1 cellular context compared by ENCODE assay signal in genomic region chr1:935751-936231, GRCh38.
TF ChIP-seq lines count a peak whose summit lies in the region.

No MANE protein-coding gene starts in this region.

TF ChIP-seq in HEK293, 187 proteins besides CTCF, POLR2A, EP300 and RAD21 (continued from another document):
- 0 out of 2 replicates have a peak, but pooled peaks have one; percentile 12 for TF ChIP-seq OVOL3 (tag by site-specific recombination; IDR thresholded peaks at IDR 0.05)
- peak; percentile 49 for TF ChIP-seq INSM2 (tag by site-specific recombination; IDR thresholded peaks at IDR 0.05)
- no peak for TF ChIP-seq ZNF174 (tag by site-specific recombination; IDR thresholded peaks at IDR 0.05)
- no peak for TF ChIP-seq ZNF626 (tag by site-specific recombination; IDR thresholded peaks at IDR 0.05)
- TF ChIP-seq ZNF701 (tag by site-specific recombination; IDR thresholded peaks at IDR 0.05) = no peak
- TF ChIP-seq ZEB2 (tag by site-specific recombination; IDR thresholded peaks at IDR 0.05) = peak; percentile 88
- no peak for TF ChIP-seq SCRT1 (tag by site-specific recombination; IDR thresholded peaks at IDR 0.05; ENCODE audit: borderline replicate concordance)
- TF ChIP-seq, protein P1, sequence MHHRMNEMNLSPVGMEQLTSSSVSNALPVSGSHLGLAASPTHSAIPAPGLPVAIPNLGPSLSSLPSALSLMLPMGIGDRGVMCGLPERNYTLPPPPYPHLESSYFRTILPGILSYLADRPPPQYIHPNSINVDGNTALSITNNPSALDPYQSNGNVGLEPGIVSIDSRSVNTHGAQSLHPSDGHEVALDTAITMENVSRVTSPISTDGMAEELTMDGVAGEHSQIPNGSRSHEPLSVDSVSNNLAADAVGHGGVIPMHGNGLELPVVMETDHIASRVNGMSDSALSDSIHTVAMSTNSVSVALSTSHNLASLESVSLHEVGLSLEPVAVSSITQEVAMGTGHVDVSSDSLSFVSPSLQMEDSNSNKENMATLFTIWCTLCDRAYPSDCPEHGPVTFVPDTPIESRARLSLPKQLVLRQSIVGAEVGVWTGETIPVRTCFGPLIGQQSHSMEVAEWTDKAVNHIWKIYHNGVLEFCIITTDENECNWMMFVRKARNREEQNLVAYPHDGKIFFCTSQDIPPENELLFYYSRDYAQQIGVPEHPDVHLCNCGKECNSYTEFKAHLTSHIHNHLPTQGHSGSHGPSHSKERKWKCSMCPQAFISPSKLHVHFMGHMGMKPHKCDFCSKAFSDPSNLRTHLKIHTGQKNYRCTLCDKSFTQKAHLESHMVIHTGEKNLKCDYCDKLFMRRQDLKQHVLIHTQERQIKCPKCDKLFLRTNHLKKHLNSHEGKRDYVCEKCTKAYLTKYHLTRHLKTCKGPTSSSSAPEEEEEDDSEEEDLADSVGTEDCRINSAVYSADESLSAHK (tag by site-specific recombination; IDR thresholded peaks at IDR 0.05) = peak; percentile 76
- TF ChIP-seq ZNF514 (tag by site-specific recombination; IDR thresholded peaks at IDR 0.05) = no peak
- TF ChIP-seq ZNF692 (tag by site-specific recombination; IDR thresholded peaks at IDR 0.05) = peak; percentile 73
- no peak for TF ChIP-seq ZNF837 (tag by site-specific recombination; IDR thresholded peaks at IDR 0.05)
- TF ChIP-seq TRIM28 (IDR thresholded peaks at IDR 0.05; ENCODE audit: borderline replicate concordance, low read length) = peak; percentile 38; the same call in 1 of the 2 replicates
- TF ChIP-seq ZNF747 (tag by site-specific recombination; IDR thresholded peaks at IDR 0.05) = no peak
- TF ChIP-seq, protein P2, sequence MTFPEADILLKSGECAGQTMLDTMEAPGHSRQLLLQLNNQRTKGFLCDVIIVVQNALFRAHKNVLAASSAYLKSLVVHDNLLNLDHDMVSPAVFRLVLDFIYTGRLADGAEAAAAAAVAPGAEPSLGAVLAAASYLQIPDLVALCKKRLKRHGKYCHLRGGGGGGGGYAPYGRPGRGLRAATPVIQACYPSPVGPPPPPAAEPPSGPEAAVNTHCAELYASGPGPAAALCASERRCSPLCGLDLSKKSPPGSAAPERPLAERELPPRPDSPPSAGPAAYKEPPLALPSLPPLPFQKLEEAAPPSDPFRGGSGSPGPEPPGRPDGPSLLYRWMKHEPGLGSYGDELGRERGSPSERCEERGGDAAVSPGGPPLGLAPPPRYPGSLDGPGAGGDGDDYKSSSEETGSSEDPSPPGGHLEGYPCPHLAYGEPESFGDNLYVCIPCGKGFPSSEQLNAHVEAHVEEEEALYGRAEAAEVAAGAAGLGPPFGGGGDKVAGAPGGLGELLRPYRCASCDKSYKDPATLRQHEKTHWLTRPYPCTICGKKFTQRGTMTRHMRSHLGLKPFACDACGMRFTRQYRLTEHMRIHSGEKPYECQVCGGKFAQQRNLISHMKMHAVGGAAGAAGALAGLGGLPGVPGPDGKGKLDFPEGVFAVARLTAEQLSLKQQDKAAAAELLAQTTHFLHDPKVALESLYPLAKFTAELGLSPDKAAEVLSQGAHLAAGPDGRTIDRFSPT (tag by site-specific recombination; IDR thresholded peaks at IDR 0.05) = peak; percentile 90
- TF ChIP-seq KLF8 (tag by site-specific recombination; IDR thresholded peaks at IDR 0.05) = peak; percentile 72
- no peak for TF ChIP-seq ZNF16 (tag by site-specific recombination; IDR thresholded peaks at IDR 0.05; ENCODE audit: low read depth)
- TF ChIP-seq ZFP37 (tag by site-specific recombination; IDR thresholded peaks at IDR 0.05) = no peak
